In the genomic region with DNA sequence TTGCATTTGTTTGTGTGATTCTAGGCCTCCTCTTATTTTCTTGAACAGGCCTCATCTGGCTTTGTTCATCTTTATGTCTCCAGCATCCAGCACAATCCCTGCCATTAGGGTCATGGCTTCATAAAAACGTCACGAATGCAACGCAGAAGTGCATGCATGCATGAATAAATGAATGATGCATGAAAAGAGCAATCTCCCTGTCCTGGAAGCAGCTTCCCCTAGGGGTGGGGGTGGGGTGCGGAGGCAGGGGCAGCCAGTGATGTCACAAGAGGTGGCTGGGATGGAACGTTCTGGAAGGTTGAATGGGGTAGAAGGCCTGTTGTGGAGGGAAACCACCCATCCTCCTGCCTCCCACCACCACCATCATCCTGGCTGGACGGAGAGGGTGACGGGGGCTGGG, we compare ENCODE assay signal across 32 cellular contexts. TPM values are rescaled to one million over a fixed set of nuclear protein-coding genes. Genes with fewer than 3 reads are reported as not detected.
"Had no signal": no experiment of that assay in that cellular context is flagged by ENCODE, and none has a peak within 500 bp of the region (broad histone marks: within the 10 kb centered on the region; RNA-seq: fewer than 3 reads in every experiment).

A gene with protein sequence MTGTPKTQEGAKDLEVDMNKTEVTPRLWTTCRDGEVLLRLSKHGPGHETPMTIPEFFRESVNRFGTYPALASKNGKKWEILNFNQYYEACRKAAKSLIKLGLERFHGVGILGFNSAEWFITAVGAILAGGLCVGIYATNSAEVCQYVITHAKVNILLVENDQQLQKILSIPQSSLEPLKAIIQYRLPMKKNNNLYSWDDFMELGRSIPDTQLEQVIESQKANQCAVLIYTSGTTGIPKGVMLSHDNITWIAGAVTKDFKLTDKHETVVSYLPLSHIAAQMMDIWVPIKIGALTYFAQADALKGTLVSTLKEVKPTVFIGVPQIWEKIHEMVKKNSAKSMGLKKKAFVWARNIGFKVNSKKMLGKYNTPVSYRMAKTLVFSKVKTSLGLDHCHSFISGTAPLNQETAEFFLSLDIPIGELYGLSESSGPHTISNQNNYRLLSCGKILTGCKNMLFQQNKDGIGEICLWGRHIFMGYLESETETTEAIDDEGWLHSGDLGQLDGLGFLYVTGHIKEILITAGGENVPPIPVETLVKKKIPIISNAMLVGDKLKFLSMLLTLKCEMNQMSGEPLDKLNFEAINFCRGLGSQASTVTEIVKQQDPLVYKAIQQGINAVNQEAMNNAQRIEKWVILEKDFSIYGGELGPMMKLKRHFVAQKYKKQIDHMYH (plus strand): TSS at position 301 of the 400 bp plus-strand sequence. CDS start 5,877 bp downstream, outside the sequence.

- H3K27ac ChIP-seq: brain microvascular endothelial cell, coronary artery, dorsolateral prefrontal cortex, esophagus muscularis mucosa, foreskin keratinocyte, gastrocnemius medialis, heart left ventricle had no signal

- ATAC-seq: activated T-cell treated with anti-CD3 and anti-CD28 coated beads, Interleukin-2, amount 50 U/mL, for 72 hours; effector memory CD8-positive, alpha-beta T cell; foreskin keratinocyte; gastrocnemius medialis; heart left ventricle; WTC11 had no signal

- DNase-seq: activated CD4-positive, alpha-beta memory T cell treated with anti-CD3 and anti-CD28 coated beads, Interleukin-2, amount 10 ng/mL, durations not matched to agents 7 days and 5 days; activated CD4-positive, alpha-beta T cell treated with anti-CD3 and anti-CD28 coated beads for 1 hour; activated CD4-positive, alpha-beta T cell treated with anti-CD3 and anti-CD28 coated beads for 4 hours; activated CD4-positive, alpha-beta T cell treated with anti-CD3 and anti-CD28 coated beads, Interleukin-2, amount 10 ng/mL, durations not matched to agents 7 days and 5 days; activated CD4-positive, alpha-beta T cell treated with anti-CD3 and anti-CD28 coated beads, Interleukin-2, amount 50 U/mL, for 4 hours; activated CD8-positive, alpha-beta memory T cell treated with anti-CD3 and anti-CD28 coated beads, Interleukin-2, amount 50 U/mL, for 48 hours; activated gamma-delta T cell; activated naive CD4-positive, alpha-beta T cell; activated naive CD4-positive, alpha-beta T cell treated with anti-CD3 and anti-CD28 coated beads, Interleukin-2, amount 10 ng/mL, durations not matched to agents 7 days and 5 days; activated T-cell treated with anti-CD3 and anti-CD28 coated beads for 4 hours; activated T-cell treated with anti-CD3 and anti-CD28 coated beads, Interleukin-2, amount 50 U/mL, for 24 hours; activated T-cell treated with anti-CD3 and anti-CD28 coated beads, Interleukin-2, amount 50 U/mL, for 72 hours; amniotic stem cell; anterior cingulate cortex; brain microvascular endothelial cell; dorsolateral prefrontal cortex; effector memory CD8-positive, alpha-beta T cell; erythroblast; foreskin keratinocyte; gastrocnemius medialis; glutamatergic neuron; heart left ventricle; T-helper 2 cell had no signal

- H3K4me1 ChIP-seq: esophagus muscularis mucosa, foreskin keratinocyte, gastrocnemius medialis, heart left ventricle had no signal

- H3K36me3 ChIP-seq: brain microvascular endothelial cell, esophagus muscularis mucosa, gastrocnemius medialis, heart left ventricle had no signal

- H3K9me3 ChIP-seq: esophagus muscularis mucosa, gastrocnemius medialis, heart left ventricle had no signal

- H3K4me3 ChIP-seq: coronary artery, dorsolateral prefrontal cortex, esophagus muscularis mucosa, gastrocnemius medialis, heart left ventricle had no signal

- FAIRE-seq: astrocyte, bronchial epithelial cell had no signal

- H3K27me3 ChIP-seq: brain microvascular endothelial cell, dorsolateral prefrontal cortex, esophagus muscularis mucosa, foreskin keratinocyte, gastrocnemius medialis, heart left ventricle had no signal

RNA-seq across cellular contexts. Expression of the gene that starts here (rescaled TPM):
- total RNA-seq: activated CD4-positive, alpha-beta T cell treated with anti-CD3 and anti-CD28 coated beads, Interleukin-2, amount 10 ng/mL, durations not matched to agents 7 days and 5 days; activated T-cell treated with anti-CD3 and anti-CD28 coated beads, Interleukin-2, amount 50 U/mL, for 72 hours; astrocyte; bronchial epithelial cell; cardiac septum; cerebellum; foreskin keratinocyte; gastrocnemius medialis; heart left ventricle; T-helper 1 cell treated with Interleukin-12 subunit alpha and Interleukin-12 subunit beta and Interleukin-4 antibody, amounts not matched to agents 30 ng/mL and 1 ng/mL, for 36 hours; WTC11 had no signal
- polyA plus RNA-seq: adipose tissue, foreskin keratinocyte, heart left ventricle had no signal
